Comparison of ENCODE assay signal across 13 cellular contexts in genomic region chr5:179866241-179867078, GRCh38. TPM values are rescaled to one million over a fixed set of nuclear protein-coding genes. Genes with fewer than 3 reads are reported as not detected.
A peak's percentile ranks its signal among the peaks of the same experiment; 100 is the strongest.
DNase-seq lines count a peak whose midpoint lies in the region; ATAC-seq and TF ChIP-seq lines count a peak whose summit lies in the region.
"Had no signal": no experiment of that assay in that cellular context is flagged by ENCODE, and none has a peak within 500 bp of the region (broad histone marks: within the 10 kb centered on the region; RNA-seq: fewer than 3 reads in every experiment).

No MANE protein-coding gene starts in this region.

- H3K4me1 Mint-ChIP-seq in neural progenitor cell: peaks cover 6% of the 10 kb centered on the region
- H3K4me1 Mint-ChIP-seq: immature natural killer cell had no signal

- H2AFZ ChIP-seq in neural progenitor cell (replicated peaks): no peak overlapping the region

- H3F3A ChIP-seq in neural progenitor cell (ENCODE audit: low read depth): peaks cover 28% of the 10 kb centered on the region

- peak; percentile 55 to 72 for ATAC-seq in activated naive CD4-positive, alpha-beta T cell treated with anti-CD3 and anti-CD28 coated beads, Interleukin-2, amount 50 U/mL, for 72 hours
- ATAC-seq: right cardiac atrium had no signal

- no peak overlapping the region for H3K4me2 ChIP-seq in neural progenitor cell

- H4K20me1 ChIP-seq in neural progenitor cell (ENCODE audit: low read depth): peaks cover 4% of the 10 kb centered on the region

- no peaks in the 10 kb centered on the region for H3K79me2 ChIP-seq in neural progenitor cell (ENCODE audit: low read depth)

- H3K27ac ChIP-seq in neural progenitor cell (no peak overlapping the region), WERI-Rb-1 (no peak overlapping the region)
- H3K27ac ChIP-seq: coronary artery, thoracic aorta had no signal

- H3K9me3 ChIP-seq in neural progenitor cell (ENCODE audit: low read depth): no peaks in the 10 kb centered on the region
- H3K9me3 ChIP-seq in WERI-Rb-1 (ENCODE audit: severe bottlenecking): no peaks in the 10 kb centered on the region
- H3K9me3 ChIP-seq: thoracic aorta had no signal

- H3K9ac ChIP-seq in neural progenitor cell: no peak overlapping the region

- H3K27me3 ChIP-seq in neural progenitor cell (no peaks in the 10 kb centered on the region), WERI-Rb-1 (ENCODE audit: insufficient read depth, low read depth, severe bottlenecking) (no peaks in the 10 kb centered on the region)

- H3K4me1 ChIP-seq in neural progenitor cell: peaks cover 20% of the 10 kb centered on the region

- DNase-seq in GM10266 (ENCODE audit: extremely low spot score) (peak; percentile 58), HuH-7 (ENCODE audit: low spot score) (peak; percentile 49), neural progenitor cell (ENCODE audit: low spot score) (no peak), NCI-H187 (lab: John Stamatoyannopoulos, UW) (no peak), DMS153 (lab: John Stamatoyannopoulos, UW) (no peak), NCI-H146 treated with DMSO at 0.1 percent for 48 hours (lab: John Stamatoyannopoulos, UW; ENCODE audit: unreplicated experiment) (no peak), WERI-Rb-1 (no peak)
- DNase-seq in activated naive CD4-positive, alpha-beta T cell treated with anti-CD3 and anti-CD28 coated beads, Interleukin-2, amount 50 U/mL, for 72 hours (ENCODE audit: low spot score in 2 of 2): peak in 1 of 2 donors; percentile 38
- DNase-seq: immature natural killer cell, NCI-H146, right cardiac atrium had no signal

- H3K27ac Mint-ChIP-seq in activated naive CD4-positive, alpha-beta T cell treated with anti-CD3 and anti-CD28 coated beads, Interleukin-2, amount 50 U/mL, for 72 hours: peak overlapping the region; percentile 12 to 33
- H3K27ac Mint-ChIP-seq in neural progenitor cell: peak overlapping the region; percentile 74

- H3K36me3 ChIP-seq in neural progenitor cell (no peaks in the 10 kb centered on the region), WERI-Rb-1 (peaks cover 4% of the 10 kb centered on the region; the same call in 1 of the 2 replicates)

- H3K4me3 ChIP-seq in neural progenitor cell: no peak overlapping the region
- no peak overlapping the region for H3K4me3 ChIP-seq in WERI-Rb-1 (ENCODE audit: low read depth, low read length)
- H3K4me3 ChIP-seq: coronary artery, thoracic aorta had no signal

- H3K4me3 Mint-ChIP-seq in neural progenitor cell: no peak overlapping the region
- H3K4me3 Mint-ChIP-seq: immature natural killer cell had no signal

- no peaks in the 10 kb centered on the region for H3K9me3 Mint-ChIP-seq in activated naive CD4-positive, alpha-beta T cell treated with anti-CD3 and anti-CD28 coated beads, Interleukin-2, amount 50 U/mL, for 72 hours
- H3K9me3 Mint-ChIP-seq in neural progenitor cell: no peaks in the 10 kb centered on the region
- H3K9me3 Mint-ChIP-seq: immature natural killer cell had no signal

- TF ChIP-seq CTCF in GM10266 (IDR thresholded peaks at IDR 0.05; ENCODE audit: control insufficient read depth, insufficient read depth, low read depth, missing control alignments): peak; percentile 16
- TF ChIP-seq CTCF in neural progenitor cell (IDR thresholded peaks at IDR 0.05): no peak
- TF ChIP-seq CTCF in WERI-Rb-1 (IDR thresholded peaks at IDR 0.05; ENCODE audit: low read depth, low read length): no peak

- H3K27me3 Mint-ChIP-seq in neural progenitor cell (ENCODE audit: insufficient read depth, low read depth): no peaks in the 10 kb centered on the region

- H3K36me3 Mint-ChIP-seq in activated naive CD4-positive, alpha-beta T cell treated with anti-CD3 and anti-CD28 coated beads, Interleukin-2, amount 50 U/mL, for 72 hours: peaks cover 8 to 29% of the 10 kb centered on the region in 2 donors
- peaks cover 16% of the 10 kb centered on the region for H3K36me3 Mint-ChIP-seq in neural progenitor cell

RNA-seq across cellular contexts. Expression of gene MRNIP, which starts 7.8 kb away (rescaled TPM):
- total RNA-seq in activated naive CD4-positive, alpha-beta T cell treated with anti-CD3 and anti-CD28 coated beads, Interleukin-2, amount 50 U/mL, for 72 hours: 10 to 100 TPM; 15.0 to 25.1 TPM
- 68.5 and 73.5 TPM in 2 replicates for total RNA-seq in neural progenitor cell (ENCODE audit: low replicate concordance)

RNA-seq across cellular contexts. Expression of gene TBC1D9B, which starts 41.2 kb away (rescaled TPM):
- total RNA-seq in activated naive CD4-positive, alpha-beta T cell treated with anti-CD3 and anti-CD28 coated beads, Interleukin-2, amount 50 U/mL, for 72 hours: 100 to 1,000 TPM in 1 of 2 donors, 10 to 100 TPM in 1; 21.2 to 153 TPM
- 26.7 and 60.1 TPM in 2 replicates for total RNA-seq in neural progenitor cell (ENCODE audit: low replicate concordance)

RNA-seq across cellular contexts. Expression of gene SQSTM1, which starts 45.8 kb away (rescaled TPM):
- total RNA-seq in activated naive CD4-positive, alpha-beta T cell treated with anti-CD3 and anti-CD28 coated beads, Interleukin-2, amount 50 U/mL, for 72 hours: 100 to 1,000 TPM; 120 to 163 TPM
- 27.6 and 55.0 TPM in 2 replicates for total RNA-seq in neural progenitor cell (ENCODE audit: low replicate concordance)

RNA-seq across cellular contexts. Expression of gene MGAT4B, which starts 59.8 kb away (rescaled TPM):
- total RNA-seq in activated naive CD4-positive, alpha-beta T cell treated with anti-CD3 and anti-CD28 coated beads, Interleukin-2, amount 50 U/mL, for 72 hours: 10 to 100 TPM; 23.7 to 87.6 TPM
- total RNA-seq in neural progenitor cell (ENCODE audit: low replicate concordance): 32.1 and 52.9 TPM in 2 replicates

Comparison
In these comparisons a context has a peak if more than half of its experiments do, and no peak if none do; other contexts are left out.
1. DNase-seq: peak in GM10266 (single experiment) and HuH-7 (single experiment); none in neural progenitor cell (single experiment), NCI-H187 (0 of 2), DMS153 (single experiment), NCI-H146 treated with DMSO at 0.1 percent for 48 hours (single experiment) and WERI-Rb-1 (single experiment).